ENCODE assay signal across 8 cellular contexts in the genomic region with DNA sequence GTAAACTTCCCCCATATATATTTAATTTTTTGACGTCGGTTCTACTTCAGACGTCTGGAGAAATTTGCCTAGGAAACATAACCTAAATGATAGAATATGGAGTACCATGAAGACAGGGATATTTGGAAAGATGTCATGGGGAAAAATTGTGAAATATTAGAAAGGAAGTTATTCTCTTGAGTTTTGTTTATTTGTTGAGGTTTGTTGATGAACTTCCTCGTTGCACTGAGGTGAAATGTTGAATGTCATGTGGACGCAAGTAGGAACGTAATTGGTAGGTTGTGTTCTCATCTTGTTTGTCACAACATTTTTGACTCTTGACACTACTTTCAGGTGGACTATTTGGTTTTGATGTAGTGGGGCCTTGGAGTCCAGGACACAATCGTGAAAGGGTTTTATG. TPM values are rescaled to one million over a fixed set of nuclear protein-coding genes. Genes with fewer than 3 reads are reported as not detected.
DNase-seq lines count a peak whose midpoint lies in the region; ATAC-seq, FAIRE-seq and TF ChIP-seq lines count a peak whose summit lies in the region.

No MANE protein-coding gene starts in this region.

- no peak for TF ChIP-seq EP300 in GM12878 (IDR thresholded peaks at IDR 0.05; ENCODE audit: borderline replicate concordance in 1 of 2, control insufficient read depth in 1 of 2, low read depth in 2 of 2, low read length in 2 of 2)

- intact Hi-C loops in A673 (cut with micrococcal nuclease; ENCODE audit: unreplicated experiment), result no loop called here
- intact Hi-C loops in GM12878 (cut with micrococcal nuclease; ENCODE audit: unreplicated experiment), result loop anchor here (5.0 kb wide), 1 partner anchor 505 kb away; no protein-coding TSS in a partner anchor

- no peaks in the 10 kb centered on the region for H3K36me3 ChIP-seq in A673 (ENCODE audit: insufficient read depth, low read length, poor library complexity, severe bottlenecking)
- H3K36me3 ChIP-seq in GM12878 (ENCODE audit: control insufficient read depth in 2 of 2, insufficient read depth in 2 of 2, low read length in 1 of 2), result no peaks in the 10 kb centered on the region
- H3K36me3 ChIP-seq in mesodermal cell (ENCODE audit: control insufficient read depth, insufficient read depth, low read length), result no peaks in the 10 kb centered on the region

- CTCF ChIA-PET in A673 (lab: Charles Lee), result no interaction called here
- CTCF ChIA-PET in GM12878 (lab: Yijun Ruan, JAX), result interaction anchor here (0.7 kb wide), 1 partner anchor 1348 kb away, joined by 3 read pairs; no protein-coding TSS in a partner anchor

- DNase-seq in A673 (ENCODE audit: low spot score) (no peak), HFF-Myc (ENCODE audit: extremely low read depth, low read depth) (no peak), GM12878 (ENCODE audit: low read depth, low spot score) (no peak), NCI-H1436 treated with DMSO at 0.1 percent for 48 hours (lab: John Stamatoyannopoulos, UW) (no peak), ACHN (no peak), NCI-H446 (lab: John Stamatoyannopoulos, UW) (no peak), AG20443 (ENCODE audit: low spot score) (no peak)

- TF ChIP-seq RAD21 in GM12878 (IDR thresholded peaks at IDR 0.05; ENCODE audit: insufficient read depth, low read depth, low read length), result no peak

- in situ Hi-C loops in GM12878 (cut with MboI), result no loop called here
- in situ Hi-C loops in ACHN (cut with HindIII; ENCODE audit: low pct_ligation_motif_present, low pct_unique_long_range_greater_than_20kb, low sequenced_read_pairs), result no loop called here

- no peak for TF ChIP-seq POLR2A in GM12878 (IDR thresholded peaks at IDR 0.05; ENCODE audit: low read depth, low read length)

- H3K9ac ChIP-seq in GM12878 (ENCODE audit: control insufficient read depth, insufficient read depth, low read length), result no peak overlapping the region

- POLR2A ChIA-PET in A673 (lab: Charles Lee; ENCODE audit: low non-redundant PET) (no interaction called here), GM12878 (lab: Charles Lee) (no interaction called here)

- H4K20me1 ChIP-seq in GM12878 (ENCODE audit: control insufficient read depth, insufficient read depth), result no peaks in the 10 kb centered on the region

- H3K27ac ChIP-seq in A673 (ENCODE audit: low read depth, low read length, poor library complexity, severe bottlenecking), result no peak overlapping the region
- H3K27ac ChIP-seq in GM12878 (ENCODE audit: control insufficient read depth, insufficient read depth), result no peak overlapping the region
- H3K27ac ChIP-seq in mesodermal cell (ENCODE audit: low read depth, low read length, severe bottlenecking), result no peak overlapping the region

- H3K79me2 ChIP-seq in GM12878 (ENCODE audit: control insufficient read depth, insufficient read depth, low read length), result peaks cover 5% of the 10 kb centered on the region

- no peak for FAIRE-seq in GM12878 (lab: Jason Lieb, UNC)

- H3K9me3 ChIP-seq in A673 (ENCODE audit: low read depth, low read length, poor library complexity, severe bottlenecking) (no peaks in the 10 kb centered on the region), GM12878 (replicated peaks; ENCODE audit: control insufficient read depth, insufficient read depth, low read length) (no peaks in the 10 kb centered on the region), mesodermal cell (ENCODE audit: control insufficient read depth, low read length) (no peaks in the 10 kb centered on the region)

- H3K27me3 ChIP-seq in A673 (replicated peaks; ENCODE audit: insufficient read depth, low read depth, low read length, poor library complexity) (no peaks in the 10 kb centered on the region), GM12878 (replicated peaks in 1 of 2; ENCODE audit: control insufficient read depth in 2 of 2, insufficient read depth in 2 of 2, low read length in 1 of 2) (no peaks in the 10 kb centered on the region)

- BruUV-seq in A673 (replicated peaks; lab: Mats Ljungman, UMichigan), result no TSS peak
- BruUV-seq in GM12878 (replicated peaks; lab: Mats Ljungman, UMichigan), result no TSS peak

- H3K4me1 ChIP-seq in A673 (ENCODE audit: insufficient read depth, low read length, poor library complexity, severe bottlenecking), result peaks cover 20% of the 10 kb centered on the region
- H3K4me1 ChIP-seq in GM12878 (ENCODE audit: control insufficient read depth, insufficient read depth, low read length), result 0 out of 2 replicates have a peak, but pooled peaks cover 8% of the 10 kb centered on the region
- H3K4me1 ChIP-seq in mesodermal cell (ENCODE audit: control insufficient read depth, insufficient read depth, low read length, poor library complexity, severe bottlenecking), result no peaks in the 10 kb centered on the region

- H3K4me3 ChIP-seq in A673 (ENCODE audit: low read depth, low read length, poor library complexity, severe bottlenecking) (peak overlapping the region; percentile 66), HFF-Myc (replicated peaks; ENCODE audit: low read depth, low read length) (peak overlapping the region; percentile 62), GM12878 (peak overlapping the region; percentile 90), mesodermal cell (ENCODE audit: extremely low read depth, insufficient read depth, low read length, poor library complexity, severe bottlenecking) (peak overlapping the region; percentile 76)

- SMC1A ChIA-PET in GM12878 (lab: Charles Lee; ENCODE audit: uncharacterized antibody, unreplicated experiment), result no interaction called here

- RAD21 ChIA-PET in GM12878 (lab: Charles Lee; ENCODE audit: unreplicated experiment), result no interaction called here

- H2AFZ ChIP-seq in GM12878 (ENCODE audit: control insufficient read depth, low read depth, low read length), result no peak overlapping the region

- no peak for ATAC-seq in GM12878

- H3K4me2 ChIP-seq in GM12878 (ENCODE audit: control insufficient read depth, insufficient read depth), result peak overlapping the region; percentile 89

- TF ChIP-seq CTCF in A673 (conservative IDR thresholded peaks at IDR 0.05; ENCODE audit: low read depth, low read length) (no peak), HFF-Myc (IDR thresholded peaks at IDR 0.05; ENCODE audit: low read depth, low read length, missing control alignments) (no peak), GM12878 (IDR thresholded peaks at IDR 0.05 in 2 of 3, conservative IDR thresholded peaks at IDR 0.05 in 1 of 3; ENCODE audit: control insufficient read depth in 2 of 3, extremely low read depth in 1 of 3, insufficient read depth in 1 of 3, low read depth in 3 of 3, low read length in 3 of 3) (no peak)

- 81% methylated on average over 7 of the region's 7 CpGs for WGBS in GM12878 (ENCODE audit: insufficient coverage, insufficient replicate concordance, low lambda C conversion rate, missing lambda C conversion rate)
- 85 to 90% methylated on average over 4 of the region's 7 CpGs for WGBS in mesodermal cell (ENCODE audit: insufficient coverage in 2 of 2), 2 experiments

TF ChIP-seq in GM12878, 131 proteins besides CTCF, POLR2A, EP300 and RAD21:
- TF ChIP-seq ATF3 (IDR thresholded peaks at IDR 0.05; ENCODE audit: borderline replicate concordance, extremely low read depth, low read depth, low read length), result no peak

RNA-seq across cellular contexts. Expression of gene ABHD5, which starts 1.3 kb away (rescaled TPM):
- 6.3 and 9.9 TPM in 2 replicates for total RNA-seq in A673 (2021)
- 13.8 and 18.3 TPM in 2 replicates for total RNA-seq in GM12878 (2013; cell fraction: nucleolus; rRNA removed)
- total RNA-seq in GM12878 (2014; rRNA removed), result 6.9 and 10.5 TPM in 2 replicates
- 9.8 and 10.7 TPM in 2 replicates for total RNA-seq in GM12878 (2014; rRNA removed; fragmentation: Illumina TruSeq; extraction: Trizol)
- 7.7 and 8.1 TPM in 2 replicates for total RNA-seq in GM12878 (2021)
- 3.6 TPM for polyA plus RNA-seq in GM12878 (2011; ENCODE audit: low read depth)
- polyA plus RNA-seq in GM12878 (2011; rRNA removed), result 24.4 and 29.4 TPM in 2 replicates
- 13.5 and 14.0 TPM in 2 replicates for polyA plus RNA-seq in GM12878 (2011; cell fraction: cytosol; rRNA removed)
- 13.4 and 14.8 TPM in 2 replicates for polyA plus RNA-seq in GM12878 (2011; cell fraction: nucleus; rRNA removed)
- polyA plus RNA-seq in GM12878 (2012), result 4.8 TPM in 2 replicates
- polyA plus RNA-seq in GM12878 (2014; fragmentation: Illumina TruSeq; extraction: Trizol), result 9.7 and 11.5 TPM in 2 replicates
- 1 to 10 TPM; 5.5 to 6.8 TPM for polyA plus RNA-seq in GM12878 (2014; fragmentation: Nextera tagmentation; extraction: Ambion mirVana)
- 8.1 and 8.2 TPM in 2 replicates for polyA plus RNA-seq in GM12878 (2014; rRNA removed)
- 10 to 100 TPM; 11.3 to 12.0 TPM for polyA plus RNA-seq in GM12878 (2016; fragmentation: Nextera tagmentation; extraction: Ambion mirVana)
- 20.2 and 22.2 TPM in 2 replicates for polyA minus RNA-seq in GM12878 (2011; rRNA and poly(A)+ RNA removed)
- 7.8 TPM in 2 replicates for polyA minus RNA-seq in GM12878 (2011; cell fraction: cytosol; rRNA and poly(A)+ RNA removed)
- 8.2 and 18.8 TPM in 2 replicates for polyA minus RNA-seq in GM12878 (2011; cell fraction: nucleus; rRNA and poly(A)+ RNA removed)
- 10.6 TPM for polyA plus RNA-seq in mesodermal cell (2013, experiment 1 of 2)
- polyA plus RNA-seq in mesodermal cell (2013, experiment 2 of 2), result 10.1 TPM
